Comparison of ENCODE assay signal across 13 cellular contexts in genomic region chr1:203520315-203520714, GRCh38. TPM values are rescaled to one million over a fixed set of nuclear protein-coding genes. Genes with fewer than 3 reads are reported as not detected.
DNase-seq lines count a peak whose midpoint lies in the region; ATAC-seq, FAIRE-seq and TF ChIP-seq lines count a peak whose summit lies in the region.
"Had no signal": no experiment of that assay in that cellular context is flagged by ENCODE, and none has a peak within 500 bp of the region (broad histone marks: within the 10 kb centered on the region; RNA-seq: fewer than 3 reads in every experiment).

No MANE protein-coding gene starts in this region.

- POLR2A ChIA-PET in A549 (lab: Yijun Ruan, JAX) (interaction anchor here (0.9 kb wide), 1 partner anchor 172 kb away, joined by 3 read pairs; no protein-coding TSS in a partner anchor), HEK293 (lab: Yijun Ruan, JAX) (no interaction called here)

- H3K4me1 ChIP-seq in A549: peaks cover 19% of the 10 kb centered on the region
- no peaks in the 10 kb centered on the region; the same call in 1 of the 2 replicates for H3K4me1 ChIP-seq in HEK293 (ENCODE audit: control insufficient read depth, insufficient read depth, low read length)
- peaks cover 0 to 14% of the 10 kb centered on the region in 2 donors for H3K4me1 ChIP-seq in left lung

- TF ChIP-seq POLR2A in A549 (IDR thresholded peaks at IDR 0.05; ENCODE audit: low read length): no peak

- H3K4me2 ChIP-seq in A549: peak overlapping the region; percentile 12; the same call in 2 of the 3 replicates

- peak overlapping the region; percentile 31 to 73; a peak in 4 of 6 replicates for H3K27ac ChIP-seq in A549
- H3K27ac ChIP-seq in HEK293 (ENCODE audit: extremely low read depth, low read depth, low read length): no peak overlapping the region
- H3K27ac ChIP-seq in left lung: no peak overlapping the region
- H3K27ac ChIP-seq: cardiac muscle cell had no signal

- no peak for TF ChIP-seq RAD21 in A549 (conservative IDR thresholded peaks at IDR 0.05 in 1 of 2, IDR thresholded peaks at IDR 0.05 in 1 of 2)

- H3K27me3 ChIP-seq in left lung: no peaks in the 10 kb centered on the region

- in situ Hi-C loops in GM13976 (cut with MboI; ENCODE audit: low sequenced_read_pairs, unreplicated experiment): no loop called here

- CTCF ChIA-PET in A549 (lab: Yijun Ruan, JAX): interaction anchor here (0.8 to 1.5 kb wide), 3 partner anchors 14 to 182 kb away, joined by 3 to 4 read pairs (median 4); no protein-coding TSS in a partner anchor
- CTCF ChIA-PET in HEK293 (lab: Yijun Ruan, JAX): interaction anchor here (0.6 to 5.0 kb wide), 2 partner anchors 16 to 653 kb away, joined by 3 to 21 read pairs; no protein-coding TSS in a partner anchor

- TF ChIP-seq EP300 in A549 (IDR thresholded peaks at IDR 0.05): no peak

- intact Hi-C loops in left lung (cut with DNase I): no loop called here

- FAIRE-seq in A549 (lab: Jason Lieb, UNC): no peak

- ATAC-seq in A549 (peak; percentile 36 to 43; a peak in 3 of 6 replicates), left lung (no peak), HG02970 (IDR thresholded peaks at IDR 0.05; ENCODE audit: low FRiP score, unreplicated experiment) (no peak)

- 52% methylated on average over 5 of the region's 5 CpGs for WGBS in A549 (ENCODE audit: missing lambda C conversion rate)

- H3K36me3 ChIP-seq in HEK293 (ENCODE audit: control insufficient read depth in 2 of 2, insufficient read depth in 1 of 2, low read length in 2 of 2) (no peaks in the 10 kb centered on the region), left lung (no peaks in the 10 kb centered on the region)
- H3K36me3 ChIP-seq: cardiac muscle cell had no signal

- DNase-seq in A549 (ENCODE audit: low read depth in 1 of 2, low spot score in 1 of 2) (peak in 1 of 2 experiments; percentile 21), amniotic stem cell (lab: John Stamatoyannopoulos, UW) (peak; percentile 18), hepatic stellate cell (ENCODE audit: low spot score) (peak; percentile 61), left lung (no peak), NAMALWA (ENCODE audit: low spot score) (no peak), GM13976 (ENCODE audit: low spot score) (no peak)
- DNase-seq: activated CD4-positive, alpha-beta T cell treated with anti-CD3 and anti-CD28 coated beads for 4 hours; erythroblast; NCI-H1092; nephron progenitor cell had no signal

- H3K4me3 ChIP-seq in A549 (no peak overlapping the region), HEK293 (ENCODE audit: low read depth, low read length) (no peak overlapping the region), left lung (no peak overlapping the region)
- H3K4me3 ChIP-seq: cardiac muscle cell had no signal

- TF ChIP-seq CTCF in A549 (IDR thresholded peaks at IDR 0.05): no peak
- TF ChIP-seq CTCF in HEK293 (tag by site-specific recombination; IDR thresholded peaks at IDR 0.05): no peak
- no peak for TF ChIP-seq CTCF in left lung (IDR thresholded peaks at IDR 0.05)
- TF ChIP-seq CTCF in GM13976 (IDR thresholded peaks at IDR 0.05; ENCODE audit: borderline replicate concordance, control extremely low read depth, extremely low read depth, insufficient read depth, missing control alignments): no peak

- H3K9me3 ChIP-seq in A549 (no peaks in the 10 kb centered on the region), HEK293 (ENCODE audit: control insufficient read depth, insufficient read depth, low read depth, low read length) (no peaks in the 10 kb centered on the region), left lung (no peaks in the 10 kb centered on the region)

TF ChIP-seq in A549, 52 proteins besides CTCF, POLR2A, EP300 and RAD21:
- TF ChIP-seq PHF8 (IDR thresholded peaks at IDR 0.05; ENCODE audit: borderline replicate concordance, low read depth): no peak
- no peak for TF ChIP-seq FOSL2 (IDR thresholded peaks at IDR 0.05)
- TF ChIP-seq FOSL2 (CRISPR knock-in tag; IDR thresholded peaks at IDR 0.05): no peak
- no peak for TF ChIP-seq NFE2L2 (conservative IDR thresholded peaks at IDR 0.05; ENCODE audit: low read length)
- no peak for TF ChIP-seq MAX (IDR thresholded peaks at IDR 0.05)
- no peak for TF ChIP-seq HOXB13 (CRISPR knock-in tag; IDR thresholded peaks at IDR 0.05; ENCODE audit: low read depth)
- no peak for TF ChIP-seq SREBF2 (IDR thresholded peaks at IDR 0.05)
- no peak for TF ChIP-seq NPAS2 (CRISPR knock-in tag; IDR thresholded peaks at IDR 0.05; ENCODE audit: borderline replicate concordance)
- no peak for TF ChIP-seq RCOR1 (IDR thresholded peaks at IDR 0.05; ENCODE audit: low read depth, low read length)
- no peak for TF ChIP-seq SMC3 (IDR thresholded peaks at IDR 0.05)
- TF ChIP-seq CEBPB (IDR thresholded peaks at IDR 0.05): no peak
- TF ChIP-seq FOXS1 (CRISPR knock-in tag; IDR thresholded peaks at IDR 0.05): no peak
- TF ChIP-seq MAFK (IDR thresholded peaks at IDR 0.05; ENCODE audit: partially characterized antibody): no peak
- TF ChIP-seq HDAC2 (IDR thresholded peaks at IDR 0.05): no peak
- TF ChIP-seq FOSB (CRISPR knock-in tag; IDR thresholded peaks at IDR 0.05): no peak

TF ChIP-seq in HEK293, 187 proteins besides CTCF, POLR2A, EP300 and RAD21:
- TF ChIP-seq ZNF600 (tag by site-specific recombination; IDR thresholded peaks at IDR 0.05): peak; percentile 62
- TF ChIP-seq OSR2 (tag by site-specific recombination; IDR thresholded peaks at IDR 0.05): no peak
- peak; percentile 65; the same call in 1 of the 2 replicates for TF ChIP-seq ZBTB17 (tag by site-specific recombination; IDR thresholded peaks at IDR 0.05)
- peak; percentile 70; the same call in 1 of the 2 replicates for TF ChIP-seq ZBTB21 (tag by site-specific recombination; IDR thresholded peaks at IDR 0.05)
- TF ChIP-seq ZBTB48 (tag by site-specific recombination; IDR thresholded peaks at IDR 0.05): peak; percentile 42; the same call in 1 of the 2 replicates
- TF ChIP-seq ZNF629 (tag by site-specific recombination; IDR thresholded peaks at IDR 0.05): peak; percentile 93
- TF ChIP-seq ZFP37 (tag by site-specific recombination; IDR thresholded peaks at IDR 0.05): 0 out of 2 replicates have a peak, but pooled peaks have one; percentile 37
- peak; percentile 50; the same call in 1 of the 2 replicates for TF ChIP-seq ZNF366 (tag by site-specific recombination; conservative IDR thresholded peaks at IDR 0.05)
- no peak for TF ChIP-seq ZNF501 (tag by site-specific recombination; IDR thresholded peaks at IDR 0.05)
- TF ChIP-seq ATF2 (tag by site-specific recombination; IDR thresholded peaks at IDR 0.05; ENCODE audit: low read depth): peak; percentile 92
- no peak for TF ChIP-seq ZNF211 (tag by site-specific recombination; IDR thresholded peaks at IDR 0.05; ENCODE audit: low read depth)
- TF ChIP-seq ZNF354C (tag by site-specific recombination; IDR thresholded peaks at IDR 0.05; ENCODE audit: borderline replicate concordance, low read depth): no peak
- TF ChIP-seq ZNF26 (tag by site-specific recombination; IDR thresholded peaks at IDR 0.05): no peak
- no peak for TF ChIP-seq ZNF830 (tag by site-specific recombination; IDR thresholded peaks at IDR 0.05; ENCODE audit: low read depth)

RNA-seq across cellular contexts. Expression of gene OPTC, which starts 26.4 kb away (rescaled TPM):
- polyA plus RNA-seq in A549 (2011; rRNA removed) (not detected in 2 replicates), A549 (2017; fragmentation: RNase III; extraction: RNeasy Plus Mini Kit Qiagen cat#74134 plus additional on column Dnase treatment) (not detected in 3 replicates)
- polyA plus RNA-seq in A549 (2012; cell fraction: cytosol; rRNA removed): not detected in 2 replicates
- not detected in 2 replicates for polyA plus RNA-seq in A549 (2012; cell fraction: nucleus; rRNA removed)
- polyA minus RNA-seq in A549 (2011; rRNA and poly(A)+ RNA removed): not detected in 2 replicates
- not detected for total RNA-seq in left lung
- total RNA-seq: cardiac muscle cell had no signal
- polyA plus RNA-seq: cardiac muscle cell had no signal

RNA-seq across cellular contexts. Expression of gene PRELP, which starts 44.7 kb away (rescaled TPM):
- polyA plus RNA-seq in A549 (2011; rRNA removed): not detected in 2 replicates
- not detected in 2 replicates for polyA plus RNA-seq in A549 (2012; cell fraction: cytosol; rRNA removed)
- 0.01 TPM in 1 of 2 replicates, not detected in the other for polyA plus RNA-seq in A549 (2012; cell fraction: nucleus; rRNA removed)
- not detected in 3 replicates for polyA plus RNA-seq in A549 (2017; fragmentation: RNase III; extraction: RNeasy Plus Mini Kit Qiagen cat#74134 plus additional on column Dnase treatment)
- polyA minus RNA-seq in A549 (2011; rRNA and poly(A)+ RNA removed): not detected in 2 replicates
- 10 to 100 TPM; 19.3 to 20.5 TPM for total RNA-seq in left lung
- total RNA-seq: cardiac muscle cell had no signal

Comparison
In these comparisons a context has a peak if more than half of its experiments do, and no peak if none do; other contexts are left out.
1. ATAC-seq: peak in A549 (2 of 2); none in left lung (single experiment) and HG02970 (single experiment).
2. DNase-seq: peak in amniotic stem cell (single experiment) and hepatic stellate cell (single experiment); none in left lung (0 of 2), NAMALWA (single experiment) and GM13976 (single experiment).
3. H3K27ac ChIP-seq: peak in A549 (2 of 2); none in HEK293 (single experiment) and left lung (0 of 2).